11 cellular contexts compared by ENCODE assay signal in the genomic region with DNA sequence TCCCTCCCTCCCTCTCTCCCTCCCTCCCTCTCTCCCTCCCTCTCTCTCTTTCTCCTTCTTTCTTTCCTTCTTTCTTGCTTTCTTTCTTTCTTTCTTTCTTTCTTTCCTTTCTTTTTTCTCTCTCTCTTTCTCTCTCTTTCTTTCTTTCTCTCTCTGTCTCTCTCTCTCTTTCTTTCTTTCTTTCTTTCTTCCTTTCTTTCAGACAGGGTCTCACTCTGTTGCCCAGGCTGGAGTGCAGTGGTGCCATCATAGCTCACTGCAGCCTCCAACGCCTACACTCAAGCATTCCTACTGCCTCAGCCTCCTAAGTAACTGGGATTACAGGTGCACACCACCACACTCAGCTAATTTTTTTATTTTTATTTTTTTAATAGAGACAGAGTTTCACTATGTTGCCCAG. TPM values are rescaled to one million over a fixed set of nuclear protein-coding genes. Genes with fewer than 3 reads are reported as not detected.
A peak's percentile ranks its signal among the peaks of the same experiment; 100 is the strongest.
DNase-seq lines count a peak whose midpoint lies in the region; ATAC-seq, FAIRE-seq and TF ChIP-seq lines count a peak whose summit lies in the region.
"Not testable (repeated sequence)": the region's sequence is repeated elsewhere in the genome, so short reads cannot be mapped to it uniquely, and the experiment has no call there.
"Had no signal": no experiment of that assay in that cellular context is flagged by ENCODE, and none has a peak within 500 bp of the region (broad histone marks: within the 10 kb centered on the region; RNA-seq: fewer than 3 reads in every experiment).

No MANE protein-coding gene starts in this region.

- H3K9me3 Mint-ChIP-seq in WTC11; chondrocyte (ENCODE audit: low read depth); nephron; osteocyte (ENCODE audit: unreplicated experiment): not testable (repeated sequence)

- ATAC-seq in A549, WTC11: not testable (repeated sequence)

- WGBS in A549 (ENCODE audit: missing lambda C conversion rate), result 56% methylated on average over 1 of the region's 1 CpG
- WGBS in hepatocyte (ENCODE audit: low lambda C conversion rate, missing lambda C conversion rate), result 100% methylated on average over 1 of the region's 1 CpG

- H3K36me3 ChIP-seq in PC-9 (ENCODE audit: low read depth); hepatocyte (replicated peaks; ENCODE audit: insufficient read depth, low read depth): not testable (repeated sequence)

- not testable (repeated sequence) for TF ChIP-seq EP300 in A549 (IDR thresholded peaks at IDR 0.05)

- not testable (repeated sequence) for H2AFZ ChIP-seq in PC-9, hepatocyte

- H3K27me3 Mint-ChIP-seq in WTC11 (ENCODE audit: low read depth); chondrocyte (ENCODE audit: low read depth); osteocyte (ENCODE audit: unreplicated experiment): not testable (repeated sequence)
- H3K27me3 Mint-ChIP-seq in nephron (ENCODE audit: low read depth), result peaks cover 12% of the 10 kb centered on the region

- TF ChIP-seq POLR2A in A549 (IDR thresholded peaks at IDR 0.05; ENCODE audit: low read length), result not testable (repeated sequence)

- not testable (repeated sequence) for FAIRE-seq in A549 (lab: Jason Lieb, UNC)

- H3K27me3 ChIP-seq in PC-9 (ENCODE audit: insufficient read depth, low read depth); hepatocyte: not testable (repeated sequence)

- H3K4me3 ChIP-seq in A549, PC-9, hepatocyte: not testable (repeated sequence)

- not testable (repeated sequence) for BruUV-seq in PC-9 (replicated peaks; lab: Mats Ljungman, UMichigan)

- H3K4me2 ChIP-seq in A549 (peak overlapping the region; percentile 61), PC-9 (peak overlapping the region; percentile 70; the same call in 1 of the 2 replicates)
- not testable (repeated sequence) for H3K4me2 ChIP-seq in hepatocyte

- H3K4me1 ChIP-seq in A549 (peaks cover 37% of the 10 kb centered on the region), hepatocyte (ENCODE audit: insufficient read depth) (peaks cover 17% of the 10 kb centered on the region)
- H3K4me1 ChIP-seq in PC-9 (replicated peaks; ENCODE audit: insufficient read depth), result not testable (repeated sequence)

- H3F3A ChIP-seq in PC-9 (ENCODE audit: insufficient read depth, low read depth), result not testable (repeated sequence)

- not testable (repeated sequence) for H3K9me2 ChIP-seq in PC-9 (ENCODE audit: insufficient read depth); hepatocyte (replicated peaks; ENCODE audit: insufficient read depth)

- not testable (repeated sequence) for H3K36me3 Mint-ChIP-seq in WTC11; chondrocyte (ENCODE audit: low read depth); nephron (ENCODE audit: low read depth); osteocyte (ENCODE audit: unreplicated experiment)

- H4K20me1 ChIP-seq in PC-9 (ENCODE audit: insufficient read depth); hepatocyte (ENCODE audit: insufficient read depth, poor library complexity, severe bottlenecking): not testable (repeated sequence)

- not testable (repeated sequence) for DNase-seq in A549 (ENCODE audit: low read depth in 1 of 2, low spot score in 1 of 2); PC-9; WTC11 (ENCODE audit: low spot score); chondrocyte (ENCODE audit: low spot score); hepatocyte (ENCODE audit: low spot score); osteocyte (ENCODE audit: extremely low spot score, unreplicated experiment)

- H3K4me3 Mint-ChIP-seq in WTC11 (0 out of 2 replicates have a peak overlapping the region, but pooled peaks have one; percentile 20), osteocyte (ENCODE audit: unreplicated experiment) (peak overlapping the region; percentile 29)
- H3K4me3 Mint-ChIP-seq in chondrocyte (ENCODE audit: unreplicated experiment); nephron: not testable (repeated sequence)

- CTCF ChIA-PET in A549 (lab: Yijun Ruan, JAX) (interaction anchor here (1.4 to 7.3 kb wide), 4 partner anchors 11 to 121 kb away, joined by 5 to 137 read pairs (median 25); a partner anchor contains a TSS), PC-9 (lab: Charles Lee) (interaction anchor here (1.2 kb wide), 1 partner anchor 14 kb away, joined by 3 read pairs; a partner anchor contains a TSS), WTC11 (lab: Charles Lee) (interaction anchor here (0.7 to 5.6 kb wide), 7 partner anchors 12 to 198 kb away, joined by 3 to 55 read pairs (median 4); a partner anchor contains a TSS)

- not testable (repeated sequence) for H3K27ac Mint-ChIP-seq in WTC11
- peak overlapping the region; percentile 32 for H3K27ac Mint-ChIP-seq in chondrocyte (ENCODE audit: unreplicated experiment)
- peak overlapping the region; percentile 90 to 95 (median 92) for H3K27ac Mint-ChIP-seq in nephron
- peak overlapping the region; percentile 34 for H3K27ac Mint-ChIP-seq in osteocyte (ENCODE audit: unreplicated experiment)

- intact Hi-C loops in PC-9 (cut with micrococcal nuclease; ENCODE audit: unreplicated experiment), result not testable (repeated sequence)

- H3K4me1 Mint-ChIP-seq in WTC11, result not testable (repeated sequence)
- peaks cover 31% of the 10 kb centered on the region for H3K4me1 Mint-ChIP-seq in chondrocyte (ENCODE audit: low read depth)
- H3K4me1 Mint-ChIP-seq in nephron, result peaks cover 22% of the 10 kb centered on the region
- peaks cover 29% of the 10 kb centered on the region for H3K4me1 Mint-ChIP-seq in osteocyte (ENCODE audit: unreplicated experiment)

- not testable (repeated sequence) for H3K9me3 ChIP-seq in A549; PC-9 (ENCODE audit: insufficient read depth, low read depth); hepatocyte (ENCODE audit: low read depth)

- not testable (repeated sequence) for TF ChIP-seq RAD21 in A549 (conservative IDR thresholded peaks at IDR 0.05 in 1 of 2, IDR thresholded peaks at IDR 0.05 in 1 of 2)

- POLR2A ChIA-PET in A549 (lab: Yijun Ruan, JAX), result interaction anchor here (1.4 kb wide), 1 partner anchor 14 kb away, joined by 15 read pairs; a partner anchor contains a TSS
- POLR2A ChIA-PET in PC-9 (lab: Charles Lee; ENCODE audit: unreplicated experiment); WTC11 (lab: Charles Lee): not testable (repeated sequence)

- peak overlapping the region; percentile 21 to 71; a peak in 3 of 6 replicates for H3K27ac ChIP-seq in A549
- H3K27ac ChIP-seq in PC-9, result not testable (repeated sequence)
- peak overlapping the region; percentile 69 for H3K27ac ChIP-seq in hepatocyte

- not testable (repeated sequence) for H3K79me2 ChIP-seq in PC-9 (ENCODE audit: low read depth); hepatocyte

- not testable (repeated sequence) for TF ChIP-seq CTCF in A549 (IDR thresholded peaks at IDR 0.05); PC-9 (conservative IDR thresholded peaks at IDR 0.05); WTC11 (IDR thresholded peaks at IDR 0.05); chondrocyte (IDR thresholded peaks at IDR 0.05); hepatocyte (IDR thresholded peaks at IDR 0.05; ENCODE audit: poor library complexity); nephron (IDR thresholded peaks at IDR 0.05; ENCODE audit: unreplicated experiment in 3 of 3); osteocyte (IDR thresholded peaks at IDR 0.05)

RNA-seq across cellular contexts. Expression of a gene that starts 14.1 kb away (rescaled TPM):
- polyA plus RNA-seq in A549 (2011; rRNA removed) (68.1 and 73.1 TPM in 2 replicates), A549 (2017; fragmentation: RNase III; extraction: RNeasy Plus Mini Kit Qiagen cat#74134 plus additional on column Dnase treatment) (98.5 to 112 TPM (median 111 TPM) in 3 replicates), hepatocyte (49.4 and 59.9 TPM in 2 replicates)
- polyA plus RNA-seq in A549 (2012; cell fraction: cytosol; rRNA removed), result 110 and 145 TPM in 2 replicates
- polyA plus RNA-seq in A549 (2012; cell fraction: nucleus; rRNA removed), result 217 and 308 TPM in 2 replicates
- 45.7 and 49.4 TPM in 2 replicates for polyA minus RNA-seq in A549 (2011; rRNA and poly(A)+ RNA removed)
- total RNA-seq in PC-9 (2021) (8.1 and 11.1 TPM in 2 replicates), WTC11 (2021) (16.8 to 22.2 TPM (median 18.6 TPM) in 3 replicates), chondrocyte (40.2 to 44.9 TPM (median 40.6 TPM) in 3 replicates), hepatocyte (41.9 and 48.4 TPM in 2 replicates), osteocyte (41.3 and 44.9 TPM in 2 replicates)
- total RNA-seq: CD4-positive, alpha-beta memory T cell; CD4-positive, CD25-positive, alpha-beta regulatory T cell; CD8-positive, alpha-beta memory T cell had no signal
- polyA plus RNA-seq: CD14-positive monocyte; CD4-positive, alpha-beta memory T cell had no signal

RNA-seq across cellular contexts. Expression of a gene that starts 42.7 kb away (rescaled TPM):
- polyA plus RNA-seq in A549 (2011; rRNA removed) (13.4 and 15.2 TPM in 2 replicates), A549 (2017; fragmentation: RNase III; extraction: RNeasy Plus Mini Kit Qiagen cat#74134 plus additional on column Dnase treatment) (12.5 to 17.5 TPM (median 14.2 TPM) in 3 replicates), hepatocyte (10.3 and 11.0 TPM in 2 replicates)
- 13.6 and 15.7 TPM in 2 replicates for polyA plus RNA-seq in A549 (2012; cell fraction: cytosol; rRNA removed)
- 8.4 and 11.9 TPM in 2 replicates for polyA plus RNA-seq in A549 (2012; cell fraction: nucleus; rRNA removed)
- polyA minus RNA-seq in A549 (2011; rRNA and poly(A)+ RNA removed), result 24.7 and 26.9 TPM in 2 replicates
- total RNA-seq in PC-9 (2021) (48.5 and 88.9 TPM in 2 replicates), WTC11 (2021) (18.9 to 22.7 TPM (median 20.0 TPM) in 3 replicates), chondrocyte (4.6 to 7.4 TPM (median 6.7 TPM) in 3 replicates), hepatocyte (6.7 and 15.2 TPM in 2 replicates), osteocyte (4.4 and 6.0 TPM in 2 replicates)
- polyA plus RNA-seq: CD14-positive monocyte had no signal

RNA-seq across cellular contexts. Expression of a gene that starts 58.9 kb away (rescaled TPM):
- polyA plus RNA-seq in A549 (2011; rRNA removed) (92.8 and 104 TPM in 2 replicates), A549 (2017; fragmentation: RNase III; extraction: RNeasy Plus Mini Kit Qiagen cat#74134 plus additional on column Dnase treatment) (198 to 217 TPM (median 213 TPM) in 3 replicates), hepatocyte (61.1 and 66.8 TPM in 2 replicates)
- polyA plus RNA-seq in A549 (2012; cell fraction: cytosol; rRNA removed), result 418 and 524 TPM in 2 replicates
- polyA plus RNA-seq in A549 (2012; cell fraction: nucleus; rRNA removed), result 325 and 425 TPM in 2 replicates
- 49.4 and 50.5 TPM in 2 replicates for polyA minus RNA-seq in A549 (2011; rRNA and poly(A)+ RNA removed)
- total RNA-seq in PC-9 (2021) (77.6 and 84.8 TPM in 2 replicates), WTC11 (2021) (79.9 to 88.0 TPM (median 81.5 TPM) in 3 replicates), chondrocyte (23.1 to 34.0 TPM (median 27.7 TPM) in 3 replicates), hepatocyte (35.8 and 43.4 TPM in 2 replicates), osteocyte (29.3 and 30.7 TPM in 2 replicates)

RNA-seq across cellular contexts. Expression of a gene that starts 59.1 kb away (rescaled TPM):
- 46.1 and 46.7 TPM in 2 replicates for polyA plus RNA-seq in A549 (2011; rRNA removed)
- 81.2 and 106 TPM in 2 replicates for polyA plus RNA-seq in A549 (2012; cell fraction: cytosol; rRNA removed)
- polyA plus RNA-seq in A549 (2012; cell fraction: nucleus; rRNA removed), result 448 and 539 TPM in 2 replicates
- polyA plus RNA-seq in A549 (2017; fragmentation: RNase III; extraction: RNeasy Plus Mini Kit Qiagen cat#74134 plus additional on column Dnase treatment), result 81.8 to 98.0 TPM (median 93.4 TPM) in 3 replicates
- 54.8 and 68.1 TPM in 2 replicates for polyA minus RNA-seq in A549 (2011; rRNA and poly(A)+ RNA removed)
- total RNA-seq in PC-9 (2021), result 33.7 and 34.9 TPM in 2 replicates
- 66.4 to 74.7 TPM (median 69.6 TPM) in 3 replicates for total RNA-seq in WTC11 (2021)
- total RNA-seq in chondrocyte, result 14.4 to 25.8 TPM (median 15.6 TPM) in 3 replicates
- 24.2 and 27.3 TPM in 2 replicates for total RNA-seq in hepatocyte
- polyA plus RNA-seq in hepatocyte, result 47.7 and 67.6 TPM in 2 replicates
- 25.0 and 26.7 TPM in 2 replicates for total RNA-seq in osteocyte
